16 cellular contexts compared by ENCODE assay signal in genomic region chr6:43338243-43338642, GRCh38.
DNase-seq lines count a peak whose midpoint lies in the region; ATAC-seq lines count a peak whose summit lies in the region.
"Had no signal": no experiment of that assay in that cellular context is flagged by ENCODE, and none has a peak within 500 bp of the region (broad histone marks: within the 10 kb centered on the region; RNA-seq: fewer than 3 reads in every experiment).

No MANE protein-coding gene starts in this region.

- H3K27ac Mint-ChIP-seq in effector memory CD8-positive, alpha-beta T cell = peak overlapping the region; percentile 15 to 36

- peak; percentile 48 for ATAC-seq in GM21447 (IDR thresholded peaks at IDR 0.05; ENCODE audit: unreplicated experiment)
- ATAC-seq in HG03175 (IDR thresholded peaks at IDR 0.05; ENCODE audit: unreplicated experiment) = peak; percentile 63
- ATAC-seq in effector memory CD8-positive, alpha-beta T cell (replicated peaks) = no peak
- ATAC-seq: activated CD4-positive, CD25-positive, alpha-beta regulatory T cell treated with anti-CD3 and anti-CD28 coated beads, Interleukin-2, amount 50 U/mL, for 24 hours; gastrocnemius medialis had no signal

- DNase-seq in SIG-M5 treated with dmso at 0.1 percent for 504 hours (lab: John Stamatoyannopoulos, UW; ENCODE audit: unreplicated experiment) (peak; percentile 4), SIG-M5 (lab: John Stamatoyannopoulos, UW) (no peak), islet precursor cell (no peak), HuH-7.5 (ENCODE audit: low spot score) (no peak)
- no peak for DNase-seq in effector memory CD8-positive, alpha-beta T cell
- no peak for DNase-seq in activated effector memory CD4-positive, alpha-beta T cell treated with anti-CD3 and anti-CD28 coated beads, Interleukin-2, amount 50 U/mL, for 16 hours
- DNase-seq: activated naive CD4-positive, alpha-beta T cell; dermis blood vessel endothelial cell; gastrocnemius medialis; left ventricle myocardium inferior; NCI-H510A treated with DMSO at 0.1 percent for 48 hours; SHP77 treated with DMSO at 0.1 percent for 48 hours had no signal

- peaks cover 41% of the 10 kb centered on the region for H3K36me3 Mint-ChIP-seq in effector memory CD8-positive, alpha-beta T cell (ENCODE audit: insufficient read depth)

- H3K4me3 Mint-ChIP-seq in effector memory CD8-positive, alpha-beta T cell = no peak overlapping the region
- H3K4me3 Mint-ChIP-seq: stimulated activated naive CD8-positive, alpha-beta T cell treated with anti-CD3 and anti-CD28 coated beads, Interleukin-15, Interleukin-2, amounts not matched to agents 100 ng/mL and 50 ng/mL, for 24 hours had no signal

- peaks cover 0 to 10% of the 10 kb centered on the region in 2 donors for H3K4me1 Mint-ChIP-seq in effector memory CD8-positive, alpha-beta T cell (ENCODE audit: low read depth in 2 of 2)

- H3K9me3 Mint-ChIP-seq in effector memory CD8-positive, alpha-beta T cell = no peaks in the 10 kb centered on the region
- H3K9me3 Mint-ChIP-seq: stimulated activated naive CD8-positive, alpha-beta T cell treated with anti-CD3 and anti-CD28 coated beads, Interleukin-15, Interleukin-2, amounts not matched to agents 100 ng/mL and 50 ng/mL, for 24 hours had no signal

- H3K27me3 Mint-ChIP-seq in effector memory CD8-positive, alpha-beta T cell = no peaks in the 10 kb centered on the region
- H3K27me3 Mint-ChIP-seq: stimulated activated naive CD8-positive, alpha-beta T cell treated with anti-CD3 and anti-CD28 coated beads, Interleukin-15, Interleukin-2, amounts not matched to agents 100 ng/mL and 50 ng/mL, for 24 hours had no signal
